Comparison of ENCODE assay signal across 22 cellular contexts in genomic region chr11:74232316-74232950, GRCh38.
DNase-seq lines count a peak whose midpoint lies in the region; ATAC-seq and TF ChIP-seq lines count a peak whose summit lies in the region.
"Had no signal": no experiment of that assay in that cellular context is flagged by ENCODE, and none has a peak within 500 bp of the region (broad histone marks: within the 10 kb centered on the region; RNA-seq: fewer than 3 reads in every experiment).

No MANE protein-coding gene starts in this region.

- in situ Hi-C loops in gastrocnemius medialis (cut with MboI; ENCODE audit: low sequenced_read_pairs in 4 of 4) = no loop called here

- no peaks in the 10 kb centered on the region for H3K27me3 Mint-ChIP-seq in activated naive CD8-positive, alpha-beta T cell
- H3K27me3 Mint-ChIP-seq in activated naive CD8-positive, alpha-beta T cell treated with anti-CD3 and anti-CD28 coated beads, Interleukin-2, amount 50 U/mL, for 24 hours = no peaks in the 10 kb centered on the region
- H3K27me3 Mint-ChIP-seq: activated CD8-positive, alpha-beta memory T cell treated with anti-CD3 and anti-CD28 coated beads, Interleukin-2, amount 10 ng/mL, durations not matched to agents 7 days and 5 days; brain had no signal

- H3K9me3 ChIP-seq in KOPT-K1 (ENCODE audit: insufficient read depth, low read length, poor library complexity, severe bottlenecking) = no peaks in the 10 kb centered on the region
- H3K9me3 ChIP-seq in gastrocnemius medialis = no peaks in the 10 kb centered on the region
- no peaks in the 10 kb centered on the region for H3K9me3 ChIP-seq in upper lobe of left lung
- H3K9me3 ChIP-seq: SJCRH30 had no signal

- intact Hi-C loops in gastrocnemius medialis (cut with DNase I; ENCODE audit: low total_unique reads) = no loop called here

- peak overlapping the region; percentile 80 for H3K27ac Mint-ChIP-seq in activated naive CD8-positive, alpha-beta T cell
- no peak overlapping the region for H3K27ac Mint-ChIP-seq in activated naive CD8-positive, alpha-beta T cell treated with anti-CD3 and anti-CD28 coated beads, Interleukin-2, amount 50 U/mL, for 24 hours
- H3K27ac Mint-ChIP-seq: activated CD8-positive, alpha-beta memory T cell treated with anti-CD3 and anti-CD28 coated beads, Interleukin-2, amount 10 ng/mL, durations not matched to agents 7 days and 5 days; nephron; WTC11 had no signal

- TF ChIP-seq CTCF in gastrocnemius medialis (IDR thresholded peaks at IDR 0.05 in 4 of 5, conservative IDR thresholded peaks at IDR 0.05 in 1 of 5) (no peak), upper lobe of left lung (IDR thresholded peaks at IDR 0.05) (no peak)

- H3K4me1 Mint-ChIP-seq in activated naive CD8-positive, alpha-beta T cell (ENCODE audit: low read depth) = peaks cover 22% of the 10 kb centered on the region
- H3K4me1 Mint-ChIP-seq in activated naive CD8-positive, alpha-beta T cell treated with anti-CD3 and anti-CD28 coated beads, Interleukin-2, amount 50 U/mL, for 24 hours = peaks cover 16% of the 10 kb centered on the region
- H3K4me1 Mint-ChIP-seq: brain, nephron had no signal

- H3K36me3 ChIP-seq in KOPT-K1 (ENCODE audit: insufficient read depth, low read length) = peaks cover 61% of the 10 kb centered on the region
- H3K36me3 ChIP-seq in gastrocnemius medialis = peaks cover 0 to 46% of the 10 kb centered on the region in 2 donors
- peaks cover 8 to 66% (median 22%) of the 10 kb centered on the region in 4 donors for H3K36me3 ChIP-seq in upper lobe of left lung

- no peaks in the 10 kb centered on the region for H3K9me3 Mint-ChIP-seq in activated naive CD8-positive, alpha-beta T cell (ENCODE audit: low read depth)
- H3K9me3 Mint-ChIP-seq in activated naive CD8-positive, alpha-beta T cell treated with anti-CD3 and anti-CD28 coated beads, Interleukin-2, amount 50 U/mL, for 24 hours = no peaks in the 10 kb centered on the region
- H3K9me3 Mint-ChIP-seq: brain, nephron, WTC11 had no signal

- no peak for TF ChIP-seq EP300 in upper lobe of left lung (IDR thresholded peaks at IDR 0.05)

- H3K4me1 ChIP-seq in gastrocnemius medialis (peaks cover 13 to 22% of the 10 kb centered on the region in 2 donors), upper lobe of left lung (no peaks in the 10 kb centered on the region)
- H3K4me1 ChIP-seq: SJCRH30 had no signal

- 84 to 88% methylated on average over 6 of the region's 6 CpGs for WGBS in upper lobe of left lung, 2 donors

- no peak overlapping the region for H3K4me3 ChIP-seq in gastrocnemius medialis
- H3K4me3 ChIP-seq in upper lobe of left lung = no peak overlapping the region
- H3K4me3 ChIP-seq: PC-9, SJCRH30 had no signal

- no peak for DNase-seq in activated naive CD8-positive, alpha-beta T cell treated with anti-CD3 and anti-CD28 coated beads, Interleukin-2, amount 50 U/mL, for 24 hours
- peak; percentile 52 for DNase-seq in amniotic epithelial cell (ENCODE audit: low read depth)
- DNase-seq in gastrocnemius medialis = no peak
- DNase-seq in medulla oblongata (ENCODE audit: extremely low spot score) = no peak
- DNase-seq in upper lobe of left lung = no peak
- DNase-seq: activated CD8-positive, alpha-beta memory T cell treated with anti-CD3 and anti-CD28 coated beads, Interleukin-2, amount 10 ng/mL, durations not matched to agents 7 days and 5 days; dermis blood vessel endothelial cell; DMS79; kidney glomerular epithelial cell; mesendoderm; NCI-H82; PC-9; SJCRH30; small intestine; stimulated activated CD4-positive, alpha-beta T cell treated with anti-CD3 and anti-CD28 coated beads, Interleukin-4, amount 100 ng/mL, for 1 hour had no signal

- peaks cover 16% of the 10 kb centered on the region for H3K36me3 Mint-ChIP-seq in activated naive CD8-positive, alpha-beta T cell
- peaks cover 30% of the 10 kb centered on the region for H3K36me3 Mint-ChIP-seq in activated naive CD8-positive, alpha-beta T cell treated with anti-CD3 and anti-CD28 coated beads, Interleukin-2, amount 50 U/mL, for 24 hours (ENCODE audit: low read depth)

- TF ChIP-seq POLR2A in gastrocnemius medialis (IDR thresholded peaks at IDR 0.05) = no peak
- TF ChIP-seq POLR2A in upper lobe of left lung (IDR thresholded peaks at IDR 0.05) = no peak

- H3K27me3 ChIP-seq in gastrocnemius medialis (no peaks in the 10 kb centered on the region), upper lobe of left lung (no peaks in the 10 kb centered on the region)
- H3K27me3 ChIP-seq: SJCRH30 had no signal

- H3K4me3 Mint-ChIP-seq in activated naive CD8-positive, alpha-beta T cell = peak overlapping the region; percentile 1
- H3K4me3 Mint-ChIP-seq in activated naive CD8-positive, alpha-beta T cell treated with anti-CD3 and anti-CD28 coated beads, Interleukin-2, amount 50 U/mL, for 24 hours = no peak overlapping the region
- H3K4me3 Mint-ChIP-seq: activated CD8-positive, alpha-beta memory T cell treated with anti-CD3 and anti-CD28 coated beads, Interleukin-2, amount 10 ng/mL, durations not matched to agents 7 days and 5 days; brain; nephron; WTC11 had no signal

- peak overlapping the region; percentile 32 for H3K27ac ChIP-seq in KOPT-K1 (ENCODE audit: low read depth, low read length, poor library complexity, severe bottlenecking)
- peak overlapping the region in 2 of 4 donors; percentile 36 to 41 for H3K27ac ChIP-seq in gastrocnemius medialis
- H3K27ac ChIP-seq in upper lobe of left lung = no peak overlapping the region
- H3K27ac ChIP-seq: epithelial cell of prostate, PC-9, SJCRH30 had no signal

- ATAC-seq in activated naive CD8-positive, alpha-beta T cell treated with anti-CD3 and anti-CD28 coated beads, Interleukin-2, amount 50 U/mL, for 24 hours = no peak
- ATAC-seq in gastrocnemius medialis = peak; percentile 42 to 65
- ATAC-seq in GM21423 (IDR thresholded peaks at IDR 0.05; ENCODE audit: unreplicated experiment) = no peak
- no peak for ATAC-seq in upper lobe of left lung (ENCODE audit: low FRiP score in 2 of 2)
- ATAC-seq: activated CD8-positive, alpha-beta memory T cell treated with anti-CD3 and anti-CD28 coated beads, Interleukin-2, amount 10 ng/mL, durations not matched to agents 7 days and 5 days; WTC11 had no signal

Comparison
In these comparisons a context has a peak if more than half of its experiments do, and no peak if none do; other contexts are left out.
1. ATAC-seq: peak in gastrocnemius medialis (2 of 2); none in activated naive CD8-positive, alpha-beta T cell treated with anti-CD3 and anti-CD28 coated beads, Interleukin-2, amount 50 U/mL, for 24 hours (single experiment), GM21423 (single experiment) and upper lobe of left lung (0 of 2).